Comparison of ENCODE assay signal across 8 cellular contexts in genomic region chr10:75209325-75210192, GRCh38. TPM values are rescaled to one million over a fixed set of nuclear protein-coding genes. Genes with fewer than 3 reads are reported as not detected.
A peak's percentile ranks its signal among the peaks of the same experiment; 100 is the strongest.
DNase-seq lines count a peak whose midpoint lies in the region; ATAC-seq and TF ChIP-seq lines count a peak whose summit lies in the region.

No MANE protein-coding gene starts in this region.

- intact Hi-C loops in left cardiac atrium (cut with DNase I) (no loop called here), prostate gland (cut with DNase I) (loop anchor here (5.0 kb wide), 1 partner anchor 97 kb away; the partner anchor contains the start of gene SAMD8), uterus (cut with DNase I; ENCODE audit: low total_unique reads) (no loop called here)

- TF ChIP-seq CTCF in SK-N-SH (IDR thresholded peaks at IDR 0.05): no peak
- TF ChIP-seq CTCF in prostate gland (IDR thresholded peaks at IDR 0.05): no peak
- no peak for TF ChIP-seq CTCF in uterus (IDR thresholded peaks at IDR 0.05)

- peak overlapping the region; percentile 84 for H3K4me2 ChIP-seq in SK-N-SH

- peaks cover 16% of the 10 kb centered on the region for H4K20me1 ChIP-seq in SK-N-SH (ENCODE audit: insufficient read depth)

- H3K79me2 ChIP-seq in SK-N-SH (ENCODE audit: insufficient read depth): peaks cover 39% of the 10 kb centered on the region

- peak overlapping the region; percentile 84 to 93 for H3K4me3 ChIP-seq in SK-N-SH (ENCODE audit: low read depth in 2 of 2, low read length in 1 of 2)
- peak overlapping the region; percentile 96 to 100 for H3K4me3 ChIP-seq in prostate gland
- peak overlapping the region; percentile 91 to 92 for H3K4me3 ChIP-seq in uterus

- peaks cover 13 to 28% of the 10 kb centered on the region in 2 experiments for H3K36me3 ChIP-seq in SK-N-SH (replicated peaks in 1 of 2; ENCODE audit: control insufficient read depth in 1 of 2, insufficient read depth in 2 of 2, low read length in 1 of 2)
- no peaks in the 10 kb centered on the region for H3K36me3 ChIP-seq in prostate gland
- no peaks in the 10 kb centered on the region for H3K36me3 ChIP-seq in uterus

- H3K4me1 ChIP-seq in SK-N-SH (ENCODE audit: control insufficient read depth in 1 of 2, insufficient read depth in 2 of 2, low read depth in 1 of 2, low read length in 1 of 2) (peaks cover 13 to 15% of the 10 kb centered on the region in 2 experiments; a peak in 3 of 4 replicates), prostate gland (replicated peaks) (peaks cover 5% of the 10 kb centered on the region), uterus (peaks cover 3 to 8% of the 10 kb centered on the region in 2 donors)

- ATAC-seq in GM21360 (IDR thresholded peaks at IDR 0.05; ENCODE audit: unreplicated experiment): peak; percentile 47
- peak; percentile 86 to 91 for ATAC-seq in left cardiac atrium

- no peak for TF ChIP-seq RAD21 in SK-N-SH (IDR thresholded peaks at IDR 0.05; ENCODE audit: low read length)

- peaks cover 20% of the 10 kb centered on the region for H3F3A ChIP-seq in SK-N-SH (replicated peaks; ENCODE audit: insufficient read depth)

- H3K9me2 ChIP-seq in SK-N-SH: no peaks in the 10 kb centered on the region

- DNase-seq in DMS153 (lab: John Stamatoyannopoulos, UW): peak; percentile 37
- DNase-seq in HT-29 (ENCODE audit: low spot score): peak; percentile 74
- DNase-seq in SK-N-SH: peak; percentile 76
- DNase-seq in activated naive CD8-positive, alpha-beta T cell treated with anti-CD3 and anti-CD28 coated beads, Interleukin-2, amount 50 U/mL, for 16 hours (ENCODE audit: low read depth, low spot score): peak; percentile 41
- peak; percentile 90 for DNase-seq in left cardiac atrium
- peak; percentile 43 for DNase-seq in prostate gland (ENCODE audit: low spot score)
- peak; percentile 81 to 83 for DNase-seq in uterus

- H2AFZ ChIP-seq in SK-N-SH (ENCODE audit: low read depth): peak overlapping the region; percentile 82

- WGBS in SK-N-SH (ENCODE audit: low lambda C conversion rate): 43% methylated on average over 30 of the region's 30 CpGs
- 37% methylated on average over 30 of the region's 30 CpGs for WGBS in prostate gland

- CTCF ChIA-PET in SK-N-SH (lab: Yijun Ruan, JAX): interaction anchor here (0.8 to 4.3 kb wide), 7 partner anchors 16 to 98 kb away, joined by 3 to 36 read pairs (median 5); partner anchors contain the start of genes COMTD1 and SAMD8

- H3K9me3 ChIP-seq in SK-N-SH (no peaks in the 10 kb centered on the region), prostate gland (no peaks in the 10 kb centered on the region), uterus (no peaks in the 10 kb centered on the region)

- peak overlapping the region; percentile 100 for H3K9ac ChIP-seq in SK-N-SH

- POLR2A ChIA-PET in SK-N-SH (lab: Yijun Ruan, JAX): interaction anchor here (0.7 to 3.0 kb wide), 8 partner anchors 11 to 1033 kb away, joined by 3 to 15 read pairs (median 4); partner anchors contain the start of genes SAMD8 and ZNF503

- H3K27me3 ChIP-seq in SK-N-SH (ENCODE audit: insufficient read depth) (no peaks in the 10 kb centered on the region), prostate gland (replicated peaks; ENCODE audit: insufficient read depth) (no peaks in the 10 kb centered on the region), uterus (no peaks in the 10 kb centered on the region)

- TF ChIP-seq EP300 in SK-N-SH (IDR thresholded peaks at IDR 0.05; ENCODE audit: borderline replicate concordance in 1 of 2, low read depth in 1 of 2, low read length in 1 of 2): no peak

- H3K27ac ChIP-seq in SK-N-SH (ENCODE audit: low read depth in 2 of 2, low read length in 1 of 2): peak overlapping the region; percentile 96 to 98
- peak overlapping the region; percentile 98 to 99 for H3K27ac ChIP-seq in prostate gland
- peak overlapping the region; percentile 98 to 99 for H3K27ac ChIP-seq in uterus

- TF ChIP-seq POLR2A in prostate gland (IDR thresholded peaks at IDR 0.05): no peak
- no peak for TF ChIP-seq POLR2A in uterus (IDR thresholded peaks at IDR 0.05)

TF ChIP-seq in SK-N-SH, 30 proteins besides CTCF, POLR2A, EP300 and RAD21:
- TF ChIP-seq POLR2AphosphoS5 (IDR thresholded peaks at IDR 0.05; ENCODE audit: low read depth, low read length) (no peak), MXI1 (IDR thresholded peaks at IDR 0.05; ENCODE audit: low read depth, low read length) (no peak), GATA2 (CRISPR knock-in tag; IDR thresholded peaks at IDR 0.05) (0 out of 2 replicates have a peak, but pooled peaks have one; percentile 15), SMC3 (IDR thresholded peaks at IDR 0.05; ENCODE audit: low read depth, low read length) (no peak), MAX (IDR thresholded peaks at IDR 0.05; ENCODE audit: low read depth) (peak; percentile 92)

RNA-seq across cellular contexts. Expression of gene VDAC2, which starts 1.0 kb away (rescaled TPM):
- 66.0 and 83.2 TPM in 2 replicates for total RNA-seq in HT-29 (2014; rRNA removed; shearing (Covaris generic))
- 98.3 and 101 TPM in 2 replicates for polyA plus RNA-seq in SK-N-SH (2012; rRNA removed)
- polyA plus RNA-seq in SK-N-SH (2012; cell fraction: cytosol; rRNA removed): 139 and 170 TPM in 2 replicates
- 38.3 and 75.9 TPM in 2 replicates for polyA plus RNA-seq in SK-N-SH (2012; cell fraction: nucleus; rRNA removed)
- 100 to 1,000 TPM; 313 to 428 TPM for total RNA-seq in left cardiac atrium
- total RNA-seq in prostate gland: 100 to 1,000 TPM; 112 to 121 TPM
- 100 to 1,000 TPM in 1 of 4 donors, 10 to 100 TPM in 3; 57.6 to 119 (median 76.5) TPM for total RNA-seq in uterus

RNA-seq across cellular contexts. Expression of gene COMTD1, which starts 26.2 kb away (rescaled TPM):
- total RNA-seq in HT-29 (2014; rRNA removed; shearing (Covaris generic)): 114 and 124 TPM in 2 replicates
- 7.6 and 8.0 TPM in 2 replicates for polyA plus RNA-seq in SK-N-SH (2012; rRNA removed)
- polyA plus RNA-seq in SK-N-SH (2012; cell fraction: cytosol; rRNA removed): 2.3 and 5.3 TPM in 2 replicates
- 29.6 and 54.1 TPM in 2 replicates for polyA plus RNA-seq in SK-N-SH (2012; cell fraction: nucleus; rRNA removed)
- 10 to 100 TPM; 22.7 to 28.2 TPM for total RNA-seq in left cardiac atrium
- 10 to 100 TPM; 26.8 to 49.3 TPM for total RNA-seq in prostate gland
- total RNA-seq in uterus: 10 to 100 TPM in 3 of 4 donors, 1 to 10 TPM in 1; 3.2 to 59.7 (median 22.9) TPM

Comparison
In these comparisons a context has a peak if more than half of its experiments do, and no peak if none do; other contexts are left out.
1. Peak in every context shown above with its lines: DNase-seq, ATAC-seq, H3K4me3 ChIP-seq and H3K27ac ChIP-seq.
2. DNase-seq: peak in every context shown above with its lines; median percentile 90 in left cardiac atrium; 82 in uterus; 76 in SK-N-SH; 74 in HT-29; 43 in prostate gland; 41 in activated naive CD8-positive, alpha-beta T cell treated with anti-CD3 and anti-CD28 coated beads, Interleukin-2, amount 50 U/mL, for 16 hours; 37 in DMS153.